ENCODE assay signal across 7 cellular contexts in genomic region chr7:76358478-76359110, GRCh38. TPM values are rescaled to one million over a fixed set of nuclear protein-coding genes. Genes with fewer than 3 reads are reported as not detected.
DNase-seq lines count a peak whose midpoint lies in the region; ATAC-seq lines count a peak whose summit lies in the region.

TSS of gene YWHAG (minus strand) at chr7:76358991. CDS start at chr7:76358808, 183 bp downstream.

- peak; percentile 22 for ATAC-seq in GM18499 (IDR thresholded peaks at IDR 0.05; ENCODE audit: insufficient read depth, unreplicated experiment)
- ATAC-seq in HG02642 (IDR thresholded peaks at IDR 0.05; ENCODE audit: poor library complexity, unreplicated experiment) = peak; percentile 74
- ATAC-seq in sciatic nerve = peak; percentile 94

- DNase-seq in NCI-H1105 (lab: John Stamatoyannopoulos, UW) (peak; percentile 85), T-helper 2 cell (peak; percentile 82 to 92 (median 83)), astrocyte of the hippocampus (ENCODE audit: low read depth, low spot score) (peak; percentile 96), hippocampal formation (lab: John Stamatoyannopoulos, UW) (peak; percentile 90 to 98), sciatic nerve (ENCODE audit: low spot score) (peak; percentile 95)

- intact Hi-C loops in sciatic nerve (cut with DNase I) = no loop called here

RNA-seq across cellular contexts. Expression of gene YWHAG, which starts in this region (rescaled TPM):
- 94.7 TPM for total RNA-seq in sciatic nerve

Comparison
In these comparisons a context has a peak if more than half of its experiments do, and no peak if none do; other contexts are left out.
1. Peak in every context shown above with its lines: DNase-seq and ATAC-seq.
2. ATAC-seq: peak in every context shown above with its lines; median percentile 94 in sciatic nerve; 74 in HG02642; 22 in GM18499.